In the genomic region with DNA sequence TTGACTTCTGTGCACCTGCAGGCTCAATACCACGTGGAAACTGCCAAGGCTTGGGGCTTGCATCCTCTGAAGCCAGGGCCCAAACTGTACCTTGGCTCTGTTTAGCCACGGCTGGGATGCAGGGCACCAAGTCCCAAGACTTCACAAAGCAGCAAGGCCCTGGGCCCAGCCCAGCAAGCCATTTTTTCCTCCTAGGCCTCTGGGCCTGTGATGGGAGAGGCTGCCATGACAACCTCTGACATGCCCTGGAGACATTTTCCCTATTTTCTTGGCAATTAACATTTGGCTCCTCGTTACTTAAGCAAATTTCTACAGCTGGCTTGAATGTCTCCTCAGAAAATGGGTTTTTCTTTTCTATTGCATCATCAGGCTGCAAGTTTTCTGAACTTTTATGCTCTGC, we compare ENCODE assay signal across 16 cellular contexts. TPM values are rescaled to one million over a fixed set of nuclear protein-coding genes. Genes with fewer than 3 reads are reported as not detected.
"Had no signal": no experiment of that assay in that cellular context is flagged by ENCODE, and none has a peak within 500 bp of the region (broad histone marks: within the 10 kb centered on the region; RNA-seq: fewer than 3 reads in every experiment).

No MANE protein-coding gene starts in this region.

RNA-seq across cellular contexts. Expression of a gene that starts 46.1 kb away (rescaled TPM):
- total RNA-seq: colonic mucosa, dermis microvascular lymphatic vessel endothelial cell, endodermal cell, esophagus mucosa, esophagus squamous epithelium, gastrocnemius medialis, glomerular endothelial cell, heart right ventricle, kidney epithelial cell, left cardiac atrium, left ventricle myocardium superior, lower leg skin, lung microvascular endothelial cell, mesenteric fat pad, mucosa of descending colon, myocyte had no signal
- polyA plus RNA-seq: heart right ventricle had no signal
